8 cellular contexts compared by ENCODE assay signal in the genomic region with DNA sequence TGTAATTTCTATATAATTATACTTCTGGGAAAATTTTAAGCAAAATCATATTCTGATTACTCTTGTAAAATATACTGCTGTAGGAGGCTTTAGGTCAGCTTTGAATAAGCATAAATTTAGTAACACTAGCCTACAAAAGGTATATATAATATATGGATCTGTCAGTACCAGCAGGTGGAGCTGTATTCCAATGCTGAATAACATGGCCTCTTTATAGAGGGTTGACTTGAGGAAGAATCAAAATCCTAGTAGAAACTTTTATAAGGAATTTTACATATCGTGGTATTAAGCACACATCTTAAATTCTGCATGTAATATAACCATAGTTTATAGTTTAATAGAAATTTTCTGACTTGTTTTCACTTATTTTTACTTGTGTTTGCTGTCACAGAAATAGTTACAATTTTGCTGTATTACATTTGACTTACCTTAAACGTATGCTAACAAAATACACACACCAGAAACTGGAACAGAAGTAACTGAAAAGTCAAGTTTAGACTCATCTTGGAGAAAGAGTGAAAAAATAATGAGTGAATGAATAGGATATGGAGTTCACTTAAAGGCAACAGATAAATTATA.
DNase-seq lines count a peak whose midpoint lies in the region; TF ChIP-seq lines count a peak whose summit lies in the region.

No MANE protein-coding gene starts in this region.

- H3K4me3 ChIP-seq in esophagus squamous epithelium, result no peak overlapping the region
- no peak overlapping the region for H3K4me3 ChIP-seq in retinal pigment epithelial cell (ENCODE audit: low read length)

- H3K9me3 ChIP-seq in esophagus squamous epithelium, result no peaks in the 10 kb centered on the region

- intact Hi-C loops in esophagus squamous epithelium (cut with DNase I), result loop anchor here (5.0 kb wide), 1 partner anchor 399 kb away; no protein-coding TSS in a partner anchor

- H3K27me3 ChIP-seq in esophagus squamous epithelium, result no peaks in the 10 kb centered on the region

- whole genome bisulfite sequencing in esophagus squamous epithelium, 2 donors, result 48 to 54% methylated on average over 2 of the region's 2 CpGs

- no peak for TF ChIP-seq POLR2A in esophagus squamous epithelium (IDR thresholded peaks at IDR 0.05)

- H3K4me1 ChIP-seq in esophagus squamous epithelium, result no peaks in the 10 kb centered on the region

- CTCF ChIA-PET in RWPE1 (lab: Yijun Ruan, JAX), result interaction anchor here (0.6 to 1.1 kb wide), 7 partner anchors 11 to 869 kb away, joined by 3 to 5 read pairs (median 4); no protein-coding TSS in a partner anchor

- no peaks in the 10 kb centered on the region for H3K36me3 ChIP-seq in esophagus squamous epithelium

- DNase-seq in AG08396 (ENCODE audit: low spot score) (peak; percentile 11), GM13977 (ENCODE audit: low spot score) (no peak), Kasumi-1 (lab: John Stamatoyannopoulos, UW) (peak; percentile 43 to 64), RWPE1 (ENCODE audit: low spot score) (peak; percentile 37), esophagus squamous epithelium (lab: John Stamatoyannopoulos, UW) (no peak), retinal pigment epithelial cell (ENCODE audit: low read depth) (peak; percentile 23), nucleus accumbens (lab: John Stamatoyannopoulos, UW) (no peak)
- DNase-seq in activated CD4-positive, alpha-beta T cell treated with anti-CD3 and anti-CD28 coated beads for 48 hours, result no peak

- TF ChIP-seq CTCF in GM13977 (IDR thresholded peaks at IDR 0.05; ENCODE audit: extremely low read depth, insufficient read depth, missing control alignments), result peak; percentile 52
- TF ChIP-seq CTCF in RWPE1 (conservative IDR thresholded peaks at IDR 0.05; ENCODE audit: low read depth), result peak; percentile 68
- TF ChIP-seq CTCF in esophagus squamous epithelium (IDR thresholded peaks at IDR 0.05), result peak in 5 of 6 experiments; percentile 47 to 73 (median 55)
- TF ChIP-seq CTCF in retinal pigment epithelial cell (conservative IDR thresholded peaks at IDR 0.05; ENCODE audit: low read depth, low read length), result peak; percentile 69

- POLR2A ChIA-PET in RWPE1 (lab: Yijun Ruan, JAX; ENCODE audit: low non-redundant PET), result no interaction called here

- no peak overlapping the region for H3K27ac ChIP-seq in RWPE1
- no peak overlapping the region for H3K27ac ChIP-seq in esophagus squamous epithelium

- in situ Hi-C loops in GM13977 (cut with MboI; ENCODE audit: low pct_unique_long_range_greater_than_20kb, low sequenced_read_pairs, unreplicated experiment), result no loop called here

Comparison
In these comparisons a context has a peak if more than half of its experiments do, and no peak if none do; other contexts are left out.
1. DNase-seq: peak in AG08396 (single experiment), Kasumi-1 (2 of 2), RWPE1 (single experiment) and retinal pigment epithelial cell (single experiment); none in GM13977 (single experiment), esophagus squamous epithelium (single experiment), nucleus accumbens (0 of 56) and activated CD4-positive, alpha-beta T cell treated with anti-CD3 and anti-CD28 coated beads for 48 hours (single experiment).
2. Peak in every context shown above with its lines, with median percentiles within 50 percentile points of each other: CTCF ChIP-seq.